In genomic region chr22:21827628-21828267, GRCh38 we compare ENCODE assay signal across 28 cellular contexts. TPM values are rescaled to one million over a fixed set of nuclear protein-coding genes. Genes with fewer than 3 reads are reported as not detected.
DNase-seq lines count a peak whose midpoint lies in the region; ATAC-seq and TF ChIP-seq lines count a peak whose summit lies in the region.
"Had no signal": no experiment of that assay in that cellular context is flagged by ENCODE, and none has a peak within 500 bp of the region (broad histone marks: within the 10 kb centered on the region; RNA-seq: fewer than 3 reads in every experiment).

No MANE protein-coding gene starts in this region.

- H3K4me1 Mint-ChIP-seq in CD4-positive, alpha-beta memory T cell, result peaks cover 61 to 89% (median 76%) of the 10 kb centered on the region in 4 donors
- peaks cover 57% of the 10 kb centered on the region for H3K4me1 Mint-ChIP-seq in osteocyte (ENCODE audit: unreplicated experiment)

- no peak overlapping the region for H3K9ac ChIP-seq in PC-3 (ENCODE audit: low read length)
- H3K9ac ChIP-seq: BLaER1 treated with 17β-estradiol and CSF1 and Interleukin-3, amounts not matched to agents 10 nM and 100 nM had no signal

- H3K4me3 ChIP-seq in CD4-positive, alpha-beta memory T cell (ENCODE audit: low read length in 2 of 2), result no peak overlapping the region
- H3K4me3 ChIP-seq in PC-3 (ENCODE audit: low read length), result no peak overlapping the region
- H3K4me3 ChIP-seq: BLaER1 treated with 17β-estradiol and CSF1 and Interleukin-3, amounts not matched to agents 10 nM and 100 nM; coronary artery; esophagus squamous epithelium; HAP-1; SJSA1; upper lobe of left lung had no signal

- no peaks in the 10 kb centered on the region for H3K9me3 Mint-ChIP-seq in CD4-positive, alpha-beta memory T cell
- no peaks in the 10 kb centered on the region for H3K9me3 Mint-ChIP-seq in osteocyte (ENCODE audit: unreplicated experiment)
- H3K9me3 Mint-ChIP-seq: T-cell had no signal

- no peaks in the 10 kb centered on the region for H3K27me3 ChIP-seq in CD4-positive, alpha-beta memory T cell (ENCODE audit: insufficient read depth, low read length)
- no peaks in the 10 kb centered on the region for H3K27me3 ChIP-seq in PC-3 (ENCODE audit: low read length)
- H3K27me3 ChIP-seq: BLaER1 treated with 17β-estradiol and CSF1 and Interleukin-3, amounts not matched to agents 10 nM and 100 nM; esophagus squamous epithelium; SJSA1; upper lobe of left lung had no signal

- H3K36me3 Mint-ChIP-seq in CD4-positive, alpha-beta memory T cell, result no peaks in the 10 kb centered on the region
- no peaks in the 10 kb centered on the region for H3K36me3 Mint-ChIP-seq in osteocyte (ENCODE audit: unreplicated experiment)
- H3K36me3 Mint-ChIP-seq: T-cell had no signal

- peaks cover 88% of the 10 kb centered on the region for H3K79me2 ChIP-seq in PC-3 (ENCODE audit: low read length)

- H3K9me3 ChIP-seq in CD4-positive, alpha-beta memory T cell (ENCODE audit: control insufficient read depth in 1 of 2, low read length in 2 of 2), result no peaks in the 10 kb centered on the region
- no peaks in the 10 kb centered on the region for H3K9me3 ChIP-seq in PC-3 (ENCODE audit: low read length)
- H3K9me3 ChIP-seq: esophagus squamous epithelium, HAP-1, SJSA1, upper lobe of left lung had no signal

- no peak overlapping the region for H2AFZ ChIP-seq in PC-3 (ENCODE audit: low read length)

- H3K4me2 ChIP-seq in PC-3 (ENCODE audit: low read length), result no peak overlapping the region

- H3F3A ChIP-seq in PC-3 (ENCODE audit: low read length, unreplicated experiment), result no peaks in the 10 kb centered on the region

- H3K9me2 ChIP-seq in PC-3 (replicated peaks; ENCODE audit: low read length), result no peaks in the 10 kb centered on the region

- peak overlapping the region in 1 of 8 donors; percentile 54 for H3K4me3 Mint-ChIP-seq in CD4-positive, alpha-beta memory T cell
- no peak overlapping the region for H3K4me3 Mint-ChIP-seq in osteocyte (ENCODE audit: unreplicated experiment)
- H3K4me3 Mint-ChIP-seq: T-cell had no signal

- H3K36me3 ChIP-seq in CD4-positive, alpha-beta memory T cell (ENCODE audit: insufficient read depth, low read length), result no peaks in the 10 kb centered on the region
- no peaks in the 10 kb centered on the region for H3K36me3 ChIP-seq in PC-3 (ENCODE audit: low read depth, low read length)
- H3K36me3 ChIP-seq: esophagus squamous epithelium, SJSA1, upper lobe of left lung had no signal

- no peak for TF ChIP-seq CTCF in PC-3 (conservative IDR thresholded peaks at IDR 0.05; ENCODE audit: low read depth, low read length)
- TF ChIP-seq CTCF in osteocyte (IDR thresholded peaks at IDR 0.05), result no peak

- no TSS peak for BruUV-seq in PC-3 (replicated peaks; lab: Mats Ljungman, UMichigan)

- peak overlapping the region in 5 of 7 donors; percentile 18 to 75 (median 65) for H3K27ac Mint-ChIP-seq in CD4-positive, alpha-beta memory T cell
- peak overlapping the region; percentile 8 for H3K27ac Mint-ChIP-seq in osteocyte (ENCODE audit: unreplicated experiment)

- intact Hi-C loops in CD4-positive, alpha-beta memory T cell (cut with micrococcal nuclease), result no loop called here
- intact Hi-C loops in PC-3 (cut with micrococcal nuclease), result no loop called here

- H4K20me1 ChIP-seq in PC-3 (ENCODE audit: low read length), result peaks cover 32% of the 10 kb centered on the region; the same call in 1 of the 2 replicates

- CTCF ChIA-PET in CD4-positive, alpha-beta memory T cell (lab: Charles Lee; ENCODE audit: partially characterized antibody), result no interaction called here
- CTCF ChIA-PET in PC-3 (lab: Charles Lee), result no interaction called here

- no peak for ATAC-seq in PC-3
- ATAC-seq in esophagus mucosa, result peak; percentile 31
- no peak for ATAC-seq in GM21367 (IDR thresholded peaks at IDR 0.05; ENCODE audit: unreplicated experiment)
- ATAC-seq: T-cell had no signal

- POLR2A ChIA-PET in CD4-positive, alpha-beta memory T cell (lab: Charles Lee; ENCODE audit: partially characterized antibody), result no interaction called here
- POLR2A ChIA-PET in PC-3 (lab: Charles Lee; ENCODE audit: unreplicated experiment), result no interaction called here

- H3K4me1 ChIP-seq in CD4-positive, alpha-beta memory T cell (ENCODE audit: insufficient read depth, low read length), result peaks cover 67% of the 10 kb centered on the region
- H3K4me1 ChIP-seq in PC-3 (ENCODE audit: insufficient read depth, low read length), result 0 out of 2 replicates have a peak, but pooled peaks cover 3% of the 10 kb centered on the region

- DNase-seq in CD4-positive, alpha-beta memory T cell, result no peak
- DNase-seq in PC-3 (peak; percentile 15), osteocyte (ENCODE audit: extremely low spot score, unreplicated experiment) (no peak), OCI-M1 (lab: John Stamatoyannopoulos, UW) (no peak), NCI-H526 (lab: John Stamatoyannopoulos, UW) (no peak)
- DNase-seq: activated CD4-positive, CD25-positive, alpha-beta regulatory T cell treated with anti-CD3 and anti-CD28 coated beads, Interleukin-2, amount 50 U/mL, for 72 hours; activated CD8-positive, alpha-beta memory T cell treated with anti-CD3 and anti-CD28 coated beads for 24 hours; activated naive CD4-positive, alpha-beta T cell; activated T-cell treated with anti-CD3 and anti-CD28 coated beads, Interleukin-2, amount 50 U/mL, for 48 hours; anterior cingulate cortex; esophagus squamous epithelium; foreskin melanocyte; mesenchymal stem cell; NCI-H1417 treated with DMSO at 0.1 percent for 48 hours; NCI-H2081; NCI-H226; NCI-H748 treated with DMSO at 0.1 percent for 48 hours; retina; small intestine; stimulated activated CD8-positive, alpha-beta memory T cell treated with anti-CD3 and anti-CD28 coated beads, Interleukin-4, amount 100 ng/mL, for 48 hours; T-cell; upper lobe of left lung had no signal

- no peak overlapping the region for H3K27ac ChIP-seq in CD4-positive, alpha-beta memory T cell (ENCODE audit: low read depth, low read length)
- H3K27ac ChIP-seq in PC-3 (ENCODE audit: low read length), result no peak overlapping the region
- H3K27ac ChIP-seq: BLaER1 treated with 17β-estradiol and CSF1 and Interleukin-3, amounts not matched to agents 10 nM and 100 nM; coronary artery; esophagus squamous epithelium; SJSA1; upper lobe of left lung had no signal

- H3K27me3 Mint-ChIP-seq in CD4-positive, alpha-beta memory T cell, result no peaks in the 10 kb centered on the region
- H3K27me3 Mint-ChIP-seq in osteocyte (ENCODE audit: unreplicated experiment), result no peaks in the 10 kb centered on the region
- H3K27me3 Mint-ChIP-seq: T-cell had no signal

RNA-seq across cellular contexts. Expression of gene MAPK1, which starts 39.7 kb away (rescaled TPM):
- total RNA-seq in CD4-positive, alpha-beta memory T cell, result 100 to 1,000 TPM; 114 to 117 TPM
- polyA plus RNA-seq in CD4-positive, alpha-beta memory T cell, result 10 to 100 TPM; 73.8 to 81.5 TPM
- total RNA-seq in PC-3 (2014; rRNA removed) (25.1 and 32.8 TPM in 2 replicates), esophagus mucosa (112 TPM), osteocyte (154 and 159 TPM in 2 replicates)
